ENCODE assay signal across 20 cellular contexts in the genomic region with DNA sequence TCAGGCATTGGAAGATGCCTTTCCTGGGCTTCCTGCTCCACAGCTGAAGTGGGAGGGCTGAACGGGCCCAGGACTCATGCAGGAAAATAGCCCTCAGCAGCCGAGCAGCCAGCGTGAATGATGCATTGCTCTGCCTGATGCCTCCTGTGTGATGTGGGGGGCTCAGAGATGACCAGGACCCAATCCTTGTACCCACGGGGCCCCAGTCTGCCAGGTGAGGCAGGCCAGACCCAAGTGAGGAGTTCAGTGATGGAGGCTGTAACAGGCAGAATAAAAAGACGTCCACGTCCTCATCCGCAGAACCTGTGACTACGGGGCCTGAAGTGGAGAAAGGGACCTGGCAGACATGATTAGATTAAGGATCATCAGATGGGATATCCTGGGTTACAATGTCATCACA.
"Had no signal": no experiment of that assay in that cellular context is flagged by ENCODE, and none has a peak within 500 bp of the region (broad histone marks: within the 10 kb centered on the region; RNA-seq: fewer than 3 reads in every experiment).

No MANE protein-coding gene starts in this region.

- DNase-seq: activated gamma-delta T cell; anterior cingulate cortex; mammary epithelial cell; naive thymus-derived CD8-positive, alpha-beta T cell; stimulated activated naive CD8-positive, alpha-beta T cell treated with anti-CD3 and anti-CD28 coated beads, Interleukin-15, Interleukin-2, amounts not matched to agents 100 U/mL and 50 U/mL, for 24 hours; T-helper 9 cell had no signal

- H3K9me3 ChIP-seq: breast epithelium, heart left ventricle, prostate gland had no signal

- H3K9me3 Mint-ChIP-seq: activated CD4-positive, alpha-beta memory T cell treated with anti-CD3 and anti-CD28 coated beads for 36 hours; T-cell had no signal

- H3K4me1 ChIP-seq: breast epithelium, heart left ventricle, prostate gland had no signal

- H3K36me3 ChIP-seq: breast epithelium, heart left ventricle, prostate gland had no signal

- H3K36me3 Mint-ChIP-seq: activated CD4-positive, alpha-beta memory T cell treated with anti-CD3 and anti-CD28 coated beads for 36 hours; activated CD8-positive, alpha-beta memory T cell treated with anti-CD3 and anti-CD28 coated beads, Interleukin-2, amount 10 ng/mL, durations not matched to agents 7 days and 5 days; naive thymus-derived CD8-positive, alpha-beta T cell; T-cell had no signal

- H3K27ac ChIP-seq: breast epithelium, heart left ventricle, prostate gland, SK-N-MC had no signal

- H3K4me1 Mint-ChIP-seq: endodermal cell; naive thymus-derived CD8-positive, alpha-beta T cell; T-cell had no signal

- FAIRE-seq: frontal cortex, urothelium cell line had no signal

- H3K4me2 ChIP-seq: smooth muscle cell had no signal

- H3K4me3 ChIP-seq: breast epithelium, heart left ventricle, mucosa of descending colon, prostate gland, SK-N-MC, smooth muscle cell had no signal

- H3K27me3 Mint-ChIP-seq: activated CD4-positive, alpha-beta memory T cell treated with anti-CD3 and anti-CD28 coated beads for 36 hours; activated CD8-positive, alpha-beta memory T cell treated with anti-CD3 and anti-CD28 coated beads, Interleukin-2, amount 10 ng/mL, durations not matched to agents 7 days and 5 days; activated T-cell treated with anti-CD3 and anti-CD28 coated beads, Interleukin-2, amount 50 U/mL, for 24 hours; naive thymus-derived CD8-positive, alpha-beta T cell; T-cell had no signal

- H3K4me3 Mint-ChIP-seq: activated CD4-positive, alpha-beta memory T cell treated with anti-CD3 and anti-CD28 coated beads for 36 hours; activated CD8-positive, alpha-beta memory T cell treated with anti-CD3 and anti-CD28 coated beads, Interleukin-2, amount 10 ng/mL, durations not matched to agents 7 days and 5 days; activated T-cell treated with anti-CD3 and anti-CD28 coated beads, Interleukin-2, amount 50 U/mL, for 24 hours; endodermal cell; naive thymus-derived CD8-positive, alpha-beta T cell; T-cell had no signal

- H3K27ac Mint-ChIP-seq: activated CD4-positive, alpha-beta memory T cell treated with anti-CD3 and anti-CD28 coated beads for 36 hours; activated CD8-positive, alpha-beta memory T cell treated with anti-CD3 and anti-CD28 coated beads, Interleukin-2, amount 10 ng/mL, durations not matched to agents 7 days and 5 days; activated T-cell treated with anti-CD3 and anti-CD28 coated beads, Interleukin-2, amount 50 U/mL, for 24 hours; endodermal cell; T-cell had no signal

- ATAC-seq: activated CD8-positive, alpha-beta memory T cell treated with anti-CD3 and anti-CD28 coated beads, Interleukin-2, amount 10 ng/mL, durations not matched to agents 7 days and 5 days; heart left ventricle; mucosa of descending colon; naive thymus-derived CD8-positive, alpha-beta T cell; right cardiac atrium; stimulated activated naive CD8-positive, alpha-beta T cell treated with anti-CD3 and anti-CD28 coated beads, Interleukin-15, Interleukin-2, amounts not matched to agents 100 U/mL and 50 U/mL, for 24 hours; T-cell had no signal

- H3K27me3 ChIP-seq: breast epithelium, heart left ventricle had no signal
